ENCODE assay signal across 12 cellular contexts in genomic region chr7:142440219-142441073, GRCh38.
DNase-seq lines count a peak whose midpoint lies in the region; ATAC-seq, FAIRE-seq and TF ChIP-seq lines count a peak whose summit lies in the region.
"Had no signal": no experiment of that assay in that cellular context is flagged by ENCODE, and none has a peak within 500 bp of the region (broad histone marks: within the 10 kb centered on the region; RNA-seq: fewer than 3 reads in every experiment).

No MANE protein-coding gene starts in this region.

- ATAC-seq in foreskin keratinocyte (peak; percentile 81), GM19452 (IDR thresholded peaks at IDR 0.05; ENCODE audit: unreplicated experiment) (no peak)

- DNase-seq in AG08396 (ENCODE audit: low spot score): peak; percentile 48
- peak; percentile 85 for DNase-seq in HFF-Myc (ENCODE audit: extremely low read depth, low read depth)
- DNase-seq in T-helper 2 cell treated with Interferon-gamma antibody and Interleukin-4, amounts not matched to agents 5 μg/mL and 100 μg/mL, for 36 hours (ENCODE audit: low spot score): no peak
- DNase-seq in foreskin keratinocyte: peak; percentile 56 to 81
- no peak for DNase-seq in D721Med (ENCODE audit: insufficient read length, low spot score)
- DNase-seq in activated naive CD4-positive, alpha-beta T cell (lab: John Stamatoyannopoulos, UW): no peak
- DNase-seq in stimulated activated CD4-positive, alpha-beta T cell treated with anti-CD3 and anti-CD28 coated beads, Interleukin-4, amount 100 ng/mL, for 1 hour: no peak
- DNase-seq: DMS79 treated with DMSO at 0.1 percent for 48 hours, dorsolateral prefrontal cortex, NCI-H1417 treated with DMSO at 0.1 percent for 48 hours, Right ventricle myocardium superior had no signal

- peak overlapping the region; percentile 69 for H3K4me3 Mint-ChIP-seq in T-helper 2 cell treated with Interferon-gamma antibody and Interleukin-4, amounts not matched to agents 5 μg/mL and 100 μg/mL, for 36 hours

- no peak for FAIRE-seq in D721Med (lab: Jason Lieb, UNC)

- H3K4me1 ChIP-seq in foreskin keratinocyte: peaks cover 10% of the 10 kb centered on the region

- no peaks in the 10 kb centered on the region for H3K9me3 Mint-ChIP-seq in T-helper 2 cell treated with Interferon-gamma antibody and Interleukin-4, amounts not matched to agents 5 μg/mL and 100 μg/mL, for 36 hours

- no peaks in the 10 kb centered on the region for H3K36me3 Mint-ChIP-seq in T-helper 2 cell treated with Interferon-gamma antibody and Interleukin-4, amounts not matched to agents 5 μg/mL and 100 μg/mL, for 36 hours (ENCODE audit: low read depth)

- no peak overlapping the region for H3K4me3 ChIP-seq in HFF-Myc (replicated peaks; ENCODE audit: low read depth, low read length)
- H3K4me3 ChIP-seq: dorsolateral prefrontal cortex had no signal

- H3K27ac ChIP-seq in foreskin keratinocyte: no peak overlapping the region
- H3K27ac ChIP-seq: dorsolateral prefrontal cortex had no signal

- peak overlapping the region; percentile 23 for H3K27ac Mint-ChIP-seq in T-helper 2 cell treated with Interferon-gamma antibody and Interleukin-4, amounts not matched to agents 5 μg/mL and 100 μg/mL, for 36 hours

- no peaks in the 10 kb centered on the region for H3K27me3 Mint-ChIP-seq in T-helper 2 cell treated with Interferon-gamma antibody and Interleukin-4, amounts not matched to agents 5 μg/mL and 100 μg/mL, for 36 hours (ENCODE audit: low read depth)

- TF ChIP-seq CTCF in HFF-Myc (IDR thresholded peaks at IDR 0.05; ENCODE audit: low read depth, low read length, missing control alignments) (no peak), foreskin keratinocyte (conservative IDR thresholded peaks at IDR 0.05) (no peak), D721Med (IDR thresholded peaks at IDR 0.05; ENCODE audit: insufficient read depth, missing control alignments) (no peak)

- H3K4me1 Mint-ChIP-seq in T-helper 2 cell treated with Interferon-gamma antibody and Interleukin-4, amounts not matched to agents 5 μg/mL and 100 μg/mL, for 36 hours (ENCODE audit: low read depth): peaks cover 53% of the 10 kb centered on the region

- H3K27me3 ChIP-seq in foreskin keratinocyte: no peaks in the 10 kb centered on the region

Comparison
In these comparisons a context has a peak if more than half of its experiments do, and no peak if none do; other contexts are left out.
1. DNase-seq: peak in AG08396 (single experiment), HFF-Myc (single experiment) and foreskin keratinocyte (2 of 2); none in T-helper 2 cell treated with Interferon-gamma antibody and Interleukin-4, amounts not matched to agents 5 μg/mL and 100 μg/mL, for 36 hours (single experiment), D721Med (single experiment), activated naive CD4-positive, alpha-beta T cell (0 of 4) and stimulated activated CD4-positive, alpha-beta T cell treated with anti-CD3 and anti-CD28 coated beads, Interleukin-4, amount 100 ng/mL, for 1 hour (single experiment).